ENCODE assay signal across 8 cellular contexts in the genomic region with DNA sequence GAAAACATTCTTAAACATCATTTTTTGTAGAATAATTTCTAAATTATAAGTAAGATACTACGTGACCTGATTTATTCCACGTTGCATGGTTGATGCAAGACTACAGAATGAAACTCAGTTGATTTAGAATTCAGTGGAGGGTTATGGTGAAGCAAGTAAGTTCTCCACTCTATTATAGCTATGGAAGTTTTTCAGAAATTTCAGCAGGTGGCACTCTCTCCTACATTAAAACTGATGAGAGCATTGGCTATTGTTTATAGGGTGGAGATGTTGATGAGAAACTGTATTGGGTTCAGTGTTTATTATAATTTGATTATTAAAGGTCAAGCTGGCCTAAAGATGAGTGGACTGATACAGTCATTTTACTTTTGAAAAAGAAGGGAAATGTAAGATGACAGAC.
DNase-seq lines count a peak whose midpoint lies in the region; ATAC-seq and TF ChIP-seq lines count a peak whose summit lies in the region.

No MANE protein-coding gene starts in this region.

- no peaks in the 10 kb centered on the region for H3K4me1 ChIP-seq in smooth muscle cell (ENCODE audit: low read depth)

- no peak overlapping the region for H3K4me3 Mint-ChIP-seq in WTC11
- no peak overlapping the region for H3K4me3 Mint-ChIP-seq in activated T-helper 2 cell treated with anti-CD3 and anti-CD28 coated beads, Interferon-gamma antibody, Interleukin-2, Interleukin-4, amounts not matched to agents 10 μg/mL and 5 μg/mL and 100 μg/mL, durations not matched to agents 14 hours and 24 hours and 36 hours (ENCODE audit: low read depth)

- no peak overlapping the region for H3K27ac Mint-ChIP-seq in WTC11
- H3K27ac Mint-ChIP-seq in activated T-helper 2 cell treated with anti-CD3 and anti-CD28 coated beads, Interferon-gamma antibody, Interleukin-2, Interleukin-4, amounts not matched to agents 10 μg/mL and 5 μg/mL and 100 μg/mL, durations not matched to agents 14 hours and 24 hours and 36 hours: no peak overlapping the region

- H3K27me3 Mint-ChIP-seq in WTC11 (ENCODE audit: low read depth): no peaks in the 10 kb centered on the region
- no peaks in the 10 kb centered on the region for H3K27me3 Mint-ChIP-seq in activated T-helper 2 cell treated with anti-CD3 and anti-CD28 coated beads, Interferon-gamma antibody, Interleukin-2, Interleukin-4, amounts not matched to agents 10 μg/mL and 5 μg/mL and 100 μg/mL, durations not matched to agents 14 hours and 24 hours and 36 hours (ENCODE audit: low read depth)

- H3K4me1 Mint-ChIP-seq in WTC11: no peaks in the 10 kb centered on the region
- H3K4me1 Mint-ChIP-seq in activated T-helper 2 cell treated with anti-CD3 and anti-CD28 coated beads, Interferon-gamma antibody, Interleukin-2, Interleukin-4, amounts not matched to agents 10 μg/mL and 5 μg/mL and 100 μg/mL, durations not matched to agents 14 hours and 24 hours and 36 hours (ENCODE audit: low read depth): peaks cover 2% of the 10 kb centered on the region

- no peaks in the 10 kb centered on the region for H3K9me3 Mint-ChIP-seq in WTC11
- no peaks in the 10 kb centered on the region for H3K9me3 Mint-ChIP-seq in activated T-helper 2 cell treated with anti-CD3 and anti-CD28 coated beads, Interferon-gamma antibody, Interleukin-2, Interleukin-4, amounts not matched to agents 10 μg/mL and 5 μg/mL and 100 μg/mL, durations not matched to agents 14 hours and 24 hours and 36 hours

- peak; percentile 72 for TF ChIP-seq CTCF in 22Rv1 (IDR thresholded peaks at IDR 0.05)
- TF ChIP-seq CTCF in GM12865 (IDR thresholded peaks at IDR 0.05; ENCODE audit: insufficient read depth, low read depth, low read length, missing control alignments): peak; percentile 49
- TF ChIP-seq CTCF in WTC11 (IDR thresholded peaks at IDR 0.05): 0 out of 2 replicates have a peak, but pooled peaks have one; percentile 21
- TF ChIP-seq CTCF in smooth muscle cell (IDR thresholded peaks at IDR 0.05; ENCODE audit: borderline replicate concordance, insufficient read depth, poor library complexity, severe bottlenecking): peak; percentile 56

- H3K9me3 ChIP-seq in smooth muscle cell (replicated peaks; ENCODE audit: low read depth): no peaks in the 10 kb centered on the region

- H3K4me2 ChIP-seq in smooth muscle cell: no peak overlapping the region

- peak; percentile 68 for DNase-seq in GM12865 (ENCODE audit: low read depth)
- DNase-seq in NCI-H1417 treated with DMSO at 0.1 percent for 48 hours (lab: John Stamatoyannopoulos, UW): peak; percentile 15
- no peak for DNase-seq in WTC11 (ENCODE audit: low spot score)
- DNase-seq in Right ventricle myocardium superior: no peak
- no peak for DNase-seq in smooth muscle cell (lab: John Stamatoyannopoulos, UW; ENCODE audit: unreplicated experiment)
- DNase-seq in activated T-helper 2 cell treated with anti-CD3 and anti-CD28 coated beads, Interferon-gamma antibody, Interleukin-2, Interleukin-4, amounts not matched to agents 10 μg/mL and 5 μg/mL and 100 μg/mL, durations not matched to agents 14 hours and 24 hours and 36 hours (ENCODE audit: low spot score): no peak

- no peaks in the 10 kb centered on the region; the same call in 1 of the 2 replicates for H3K36me3 Mint-ChIP-seq in WTC11
- H3K36me3 Mint-ChIP-seq in activated T-helper 2 cell treated with anti-CD3 and anti-CD28 coated beads, Interferon-gamma antibody, Interleukin-2, Interleukin-4, amounts not matched to agents 10 μg/mL and 5 μg/mL and 100 μg/mL, durations not matched to agents 14 hours and 24 hours and 36 hours (ENCODE audit: low read depth): peaks cover 20% of the 10 kb centered on the region

- intact Hi-C loops in Right ventricle myocardium superior (cut with DNase I): loop anchor here (10.0 kb wide), 1 partner anchor 588 kb away; no protein-coding TSS in a partner anchor
- intact Hi-C loops in activated T-helper 2 cell treated with anti-CD3 and anti-CD28 coated beads, Interferon-gamma antibody, Interleukin-2, Interleukin-4, amounts not matched to agents 10 μg/mL and 5 μg/mL and 100 μg/mL, durations not matched to agents 14 hours and 24 hours and 36 hours (cut with micrococcal nuclease): loop anchor here (1.0 to 2.0 kb wide), 3 partner anchors 318 to 590 kb away; no protein-coding TSS in a partner anchor

- no peak overlapping the region for H3K9ac ChIP-seq in smooth muscle cell (ENCODE audit: low read depth)

- no peaks in the 10 kb centered on the region for H3K27me3 ChIP-seq in smooth muscle cell (ENCODE audit: low read depth)

- no peaks in the 10 kb centered on the region for H3K36me3 ChIP-seq in smooth muscle cell (ENCODE audit: low read depth)

- no peaks in the 10 kb centered on the region for H3F3A ChIP-seq in smooth muscle cell (ENCODE audit: low read depth)

- H3K4me3 ChIP-seq in GM12865 (ENCODE audit: low read depth, low read length) (no peak overlapping the region), smooth muscle cell (no peak overlapping the region)

- H3K27ac ChIP-seq in 22Rv1 (no peak overlapping the region), smooth muscle cell (ENCODE audit: low read depth) (no peak overlapping the region)

- POLR2A ChIA-PET in WTC11 (lab: Charles Lee): interaction anchor here (0.5 kb wide), 1 partner anchor 605 kb away, joined by 3 read pairs; no protein-coding TSS in a partner anchor

- CTCF ChIA-PET in WTC11 (lab: Charles Lee): interaction anchor here (0.6 to 1.4 kb wide), 11 partner anchors 9 to 346 kb away, joined by 3 to 8 read pairs (median 4); no protein-coding TSS in a partner anchor

- WGBS in smooth muscle cell (ENCODE audit: low lambda C conversion rate): 67% methylated on average over 2 of the region's 2 CpGs

- H2AFZ ChIP-seq in smooth muscle cell (ENCODE audit: low read depth): no peak overlapping the region

- no peaks in the 10 kb centered on the region for H4K20me1 ChIP-seq in smooth muscle cell (ENCODE audit: low read depth)

- H3K79me2 ChIP-seq in smooth muscle cell (ENCODE audit: low read depth): no peaks in the 10 kb centered on the region

- ATAC-seq in HG02642 (IDR thresholded peaks at IDR 0.05; ENCODE audit: poor library complexity, unreplicated experiment) (peak; percentile 58), WTC11 (peak; percentile 83), Right ventricle myocardium superior (ENCODE audit: poor library complexity) (peak; percentile 63)

TF ChIP-seq in WTC11, 78 proteins besides CTCF, POLR2A, EP300 and RAD21:
- TF ChIP-seq, protein P1, sequence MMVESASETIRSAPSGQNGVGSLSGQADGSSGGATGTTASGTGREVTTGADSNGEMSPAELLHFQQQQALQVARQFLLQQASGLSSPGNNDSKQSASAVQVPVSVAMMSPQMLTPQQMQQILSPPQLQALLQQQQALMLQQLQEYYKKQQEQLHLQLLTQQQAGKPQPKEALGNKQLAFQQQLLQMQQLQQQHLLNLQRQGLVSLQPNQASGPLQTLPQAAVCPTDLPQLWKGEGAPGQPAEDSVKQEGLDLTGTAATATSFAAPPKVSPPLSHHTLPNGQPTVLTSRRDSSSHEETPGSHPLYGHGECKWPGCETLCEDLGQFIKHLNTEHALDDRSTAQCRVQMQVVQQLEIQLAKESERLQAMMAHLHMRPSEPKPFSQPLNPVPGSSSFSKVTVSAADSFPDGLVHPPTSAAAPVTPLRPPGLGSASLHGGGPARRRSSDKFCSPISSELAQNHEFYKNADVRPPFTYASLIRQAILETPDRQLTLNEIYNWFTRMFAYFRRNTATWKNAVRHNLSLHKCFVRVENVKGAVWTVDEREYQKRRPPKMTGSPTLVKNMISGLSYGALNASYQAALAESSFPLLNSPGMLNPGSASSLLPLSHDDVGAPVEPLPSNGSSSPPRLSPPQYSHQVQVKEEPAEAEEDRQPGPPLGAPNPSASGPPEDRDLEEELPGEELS (CRISPR knock-in tag; IDR thresholded peaks at IDR 0.05): no peak
- TF ChIP-seq, protein P2, sequence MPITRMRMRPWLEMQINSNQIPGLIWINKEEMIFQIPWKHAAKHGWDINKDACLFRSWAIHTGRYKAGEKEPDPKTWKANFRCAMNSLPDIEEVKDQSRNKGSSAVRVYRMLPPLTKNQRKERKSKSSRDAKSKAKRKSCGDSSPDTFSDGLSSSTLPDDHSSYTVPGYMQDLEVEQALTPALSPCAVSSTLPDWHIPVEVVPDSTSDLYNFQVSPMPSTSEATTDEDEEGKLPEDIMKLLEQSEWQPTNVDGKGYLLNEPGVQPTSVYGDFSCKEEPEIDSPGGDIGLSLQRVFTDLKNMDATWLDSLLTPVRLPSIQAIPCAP (CRISPR knock-in tag; IDR thresholded peaks at IDR 0.05): no peak
- TF ChIP-seq FOXK1 (CRISPR knock-in tag; IDR thresholded peaks at IDR 0.05) (no peak), ELF4 (CRISPR knock-in tag; IDR thresholded peaks at IDR 0.05; ENCODE audit: low read depth) (no peak), ZBTB21 (CRISPR knock-in tag; IDR thresholded peaks at IDR 0.05; ENCODE audit: borderline replicate concordance) (no peak), ZNF138 (CRISPR knock-in tag; conservative IDR thresholded peaks at IDR 0.05) (no peak)

Comparison
In these comparisons a context has a peak if more than half of its experiments do, and no peak if none do; other contexts are left out.
1. CTCF ChIP-seq: peak in every context shown above with its lines; median percentile 72 in 22Rv1; 56 in smooth muscle cell; 49 in GM12865; 21 in WTC11.
2. DNase-seq: peak in GM12865 (single experiment) and NCI-H1417 treated with DMSO at 0.1 percent for 48 hours (single experiment); none in WTC11 (single experiment), Right ventricle myocardium superior (single experiment), smooth muscle cell (single experiment) and activated T-helper 2 cell treated with anti-CD3 and anti-CD28 coated beads, Interferon-gamma antibody, Interleukin-2, Interleukin-4, amounts not matched to agents 10 μg/mL and 5 μg/mL and 100 μg/mL, durations not matched to agents 14 hours and 24 hours and 36 hours (single experiment).
3. Peak in every context shown above with its lines, with median percentiles within 50 percentile points of each other: ATAC-seq.